Comparison of ENCODE assay signal across 3 cellular contexts in the genomic region with DNA sequence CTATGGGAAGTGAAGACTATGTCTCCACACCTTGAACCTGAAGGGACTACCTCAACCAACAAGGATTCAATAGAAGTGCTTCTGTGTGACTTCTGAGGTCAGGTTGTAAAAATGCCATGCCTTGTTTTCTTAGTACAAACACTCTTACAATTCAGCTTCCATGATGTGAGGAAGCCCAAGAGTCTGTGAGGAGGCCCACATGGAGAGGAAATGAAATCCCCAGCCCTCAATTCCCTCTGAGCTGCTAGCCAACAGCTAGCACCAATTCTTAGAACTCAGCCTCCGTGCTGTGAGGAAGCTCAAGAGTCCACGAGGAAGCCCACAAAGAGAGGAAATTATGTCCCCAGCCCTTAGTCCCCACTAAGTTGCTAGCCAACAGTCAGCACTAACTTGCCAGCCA.
TF ChIP-seq lines count a peak whose summit lies in the region.

No MANE protein-coding gene starts in this region.

TF ChIP-seq in GM23338, 12 proteins besides CTCF, POLR2A, EP300 and RAD21 (continues in another document):
- no peak for TF ChIP-seq JUNB (IDR thresholded peaks at IDR 0.05; ENCODE audit: unreplicated experiment)
- no peak for TF ChIP-seq ZNF331 (CRISPR knock-in tag; IDR thresholded peaks at IDR 0.05; ENCODE audit: low read depth)
- no peak for TF ChIP-seq EZH2phosphoT487 (IDR thresholded peaks at IDR 0.05; ENCODE audit: unreplicated experiment)
- TF ChIP-seq EZH2 (IDR thresholded peaks at IDR 0.05; ENCODE audit: low read depth, unreplicated experiment): no peak
- no peak for TF ChIP-seq ZNF114 (CRISPR knock-in tag; IDR thresholded peaks at IDR 0.05)
- no peak for TF ChIP-seq STAT1 (IDR thresholded peaks at IDR 0.05; ENCODE audit: unreplicated experiment)
- TF ChIP-seq NANOG (IDR thresholded peaks at IDR 0.05; ENCODE audit: borderline replicate concordance): no peak
- no peak for TF ChIP-seq POLR2AphosphoS5 (IDR thresholded peaks at IDR 0.05; ENCODE audit: low read depth)
- TF ChIP-seq, protein P1, sequence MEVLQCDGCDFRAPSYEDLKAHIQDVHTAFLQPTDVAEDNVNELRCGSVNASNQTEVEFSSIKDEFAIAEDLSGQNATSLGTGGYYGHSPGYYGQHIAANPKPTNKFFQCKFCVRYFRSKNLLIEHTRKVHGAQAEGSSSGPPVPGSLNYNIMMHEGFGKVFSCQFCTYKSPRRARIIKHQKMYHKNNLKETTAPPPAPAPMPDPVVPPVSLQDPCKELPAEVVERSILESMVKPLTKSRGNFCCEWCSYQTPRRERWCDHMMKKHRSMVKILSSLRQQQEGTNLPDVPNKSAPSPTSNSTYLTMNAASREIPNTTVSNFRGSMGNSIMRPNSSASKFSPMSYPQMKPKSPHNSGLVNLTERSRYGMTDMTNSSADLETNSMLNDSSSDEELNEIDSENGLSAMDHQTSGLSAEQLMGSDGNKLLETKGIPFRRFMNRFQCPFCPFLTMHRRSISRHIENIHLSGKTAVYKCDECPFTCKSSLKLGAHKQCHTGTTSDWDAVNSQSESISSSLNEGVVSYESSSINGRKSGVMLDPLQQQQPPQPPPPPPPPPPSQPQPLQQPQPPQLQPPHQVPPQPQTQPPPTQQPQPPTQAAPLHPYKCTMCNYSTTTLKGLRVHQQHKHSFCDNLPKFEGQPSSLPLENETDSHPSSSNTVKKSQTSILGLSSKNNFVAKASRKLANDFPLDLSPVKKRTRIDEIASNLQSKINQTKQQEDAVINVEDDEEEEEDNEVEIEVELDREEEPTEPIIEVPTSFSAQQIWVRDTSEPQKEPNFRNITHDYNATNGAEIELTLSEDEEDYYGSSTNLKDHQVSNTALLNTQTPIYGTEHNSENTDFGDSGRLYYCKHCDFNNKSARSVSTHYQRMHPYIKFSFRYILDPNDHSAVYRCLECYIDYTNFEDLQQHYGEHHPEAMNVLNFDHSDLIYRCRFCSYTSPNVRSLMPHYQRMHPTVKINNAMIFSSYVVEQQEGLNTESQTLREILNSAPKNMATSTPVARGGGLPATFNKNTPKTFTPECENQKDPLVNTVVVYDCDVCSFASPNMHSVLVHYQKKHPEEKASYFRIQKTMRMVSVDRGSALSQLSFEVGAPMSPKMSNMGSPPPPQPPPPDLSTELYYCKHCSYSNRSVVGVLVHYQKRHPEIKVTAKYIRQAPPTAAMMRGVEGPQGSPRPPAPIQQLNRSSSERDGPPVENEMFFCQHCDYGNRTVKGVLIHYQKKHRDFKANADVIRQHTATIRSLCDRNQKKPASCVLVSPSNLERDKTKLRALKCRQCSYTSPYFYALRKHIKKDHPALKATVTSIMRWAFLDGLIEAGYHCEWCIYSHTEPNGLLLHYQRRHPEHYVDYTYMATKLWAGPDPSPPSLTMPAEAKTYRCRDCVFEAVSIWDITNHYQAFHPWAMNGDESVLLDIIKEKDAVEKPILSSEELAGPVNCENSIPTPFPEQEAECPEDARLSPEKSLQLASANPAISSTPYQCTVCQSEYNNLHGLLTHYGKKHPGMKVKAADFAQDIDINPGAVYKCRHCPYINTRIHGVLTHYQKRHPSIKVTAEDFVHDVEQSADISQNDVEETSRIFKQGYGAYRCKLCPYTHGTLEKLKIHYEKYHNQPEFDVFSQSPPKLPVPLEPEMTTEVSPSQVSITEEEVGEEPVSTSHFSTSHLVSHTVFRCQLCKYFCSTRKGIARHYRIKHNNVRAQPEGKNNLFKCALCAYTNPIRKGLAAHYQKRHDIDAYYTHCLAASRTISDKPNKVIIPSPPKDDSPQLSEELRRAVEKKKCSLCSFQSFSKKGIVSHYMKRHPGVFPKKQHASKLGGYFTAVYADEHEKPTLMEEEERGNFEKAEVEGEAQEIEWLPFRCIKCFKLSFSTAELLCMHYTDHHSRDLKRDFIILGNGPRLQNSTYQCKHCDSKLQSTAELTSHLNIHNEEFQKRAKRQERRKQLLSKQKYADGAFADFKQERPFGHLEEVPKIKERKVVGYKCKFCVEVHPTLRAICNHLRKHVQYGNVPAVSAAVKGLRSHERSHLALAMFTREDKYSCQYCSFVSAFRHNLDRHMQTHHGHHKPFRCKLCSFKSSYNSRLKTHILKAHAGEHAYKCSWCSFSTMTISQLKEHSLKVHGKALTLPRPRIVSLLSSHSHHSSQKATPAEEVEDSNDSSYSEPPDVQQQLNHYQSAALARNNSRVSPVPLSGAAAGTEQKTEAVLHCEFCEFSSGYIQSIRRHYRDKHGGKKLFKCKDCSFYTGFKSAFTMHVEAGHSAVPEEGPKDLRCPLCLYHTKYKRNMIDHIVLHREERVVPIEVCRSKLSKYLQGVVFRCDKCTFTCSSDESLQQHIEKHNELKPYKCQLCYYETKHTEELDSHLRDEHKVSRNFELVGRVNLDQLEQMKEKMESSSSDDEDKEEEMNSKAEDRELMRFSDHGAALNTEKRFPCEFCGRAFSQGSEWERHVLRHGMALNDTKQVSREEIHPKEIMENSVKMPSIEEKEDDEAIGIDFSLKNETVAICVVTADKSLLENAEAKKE (CRISPR knock-in tag; IDR thresholded peaks at IDR 0.05): no peak

TF ChIP-seq in HEK293, 187 proteins besides CTCF, POLR2A, EP300 and RAD21:
- TF ChIP-seq, protein P2, sequence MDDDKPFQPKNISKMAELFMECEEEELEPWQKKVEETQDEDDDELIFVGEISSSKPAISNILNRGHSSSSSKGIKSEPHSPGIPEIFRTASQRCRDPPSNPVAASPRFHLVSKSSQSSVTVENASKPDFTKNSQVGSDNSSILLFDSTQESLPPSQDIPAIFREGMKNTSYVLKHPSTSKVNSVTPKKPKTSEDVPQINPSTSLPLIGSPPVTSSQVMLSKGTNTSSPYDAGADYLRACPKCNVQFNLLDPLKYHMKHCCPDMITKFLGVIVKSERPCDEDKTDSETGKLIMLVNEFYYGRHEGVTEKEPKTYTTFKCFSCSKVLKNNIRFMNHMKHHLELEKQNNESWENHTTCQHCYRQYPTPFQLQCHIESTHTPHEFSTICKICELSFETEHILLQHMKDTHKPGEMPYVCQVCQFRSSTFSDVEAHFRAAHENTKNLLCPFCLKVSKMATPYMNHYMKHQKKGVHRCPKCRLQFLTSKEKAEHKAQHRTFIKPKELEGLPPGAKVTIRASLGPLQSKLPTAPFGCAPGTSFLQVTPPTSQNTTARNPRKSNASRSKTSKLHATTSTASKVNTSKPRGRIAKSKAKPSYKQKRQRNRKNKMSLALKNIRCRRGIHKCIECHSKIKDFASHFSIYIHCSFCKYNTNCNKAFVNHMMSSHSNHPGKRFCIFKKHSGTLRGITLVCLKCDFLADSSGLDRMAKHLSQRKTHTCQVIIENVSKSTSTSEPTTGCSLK (tag by site-specific recombination; IDR thresholded peaks at IDR 0.05): no peak
- TF ChIP-seq ZNF394 (tag by site-specific recombination; IDR thresholded peaks at IDR 0.05; ENCODE audit: borderline replicate concordance) (no peak), TRIM28 (IDR thresholded peaks at IDR 0.05; ENCODE audit: borderline replicate concordance, low read length) (no peak), ZNF530 (tag by site-specific recombination; IDR thresholded peaks at IDR 0.05; ENCODE audit: low read depth) (no peak), ZFP3 (tag by site-specific recombination; IDR thresholded peaks at IDR 0.05; ENCODE audit: low read depth) (no peak)
- TF ChIP-seq, protein P3, sequence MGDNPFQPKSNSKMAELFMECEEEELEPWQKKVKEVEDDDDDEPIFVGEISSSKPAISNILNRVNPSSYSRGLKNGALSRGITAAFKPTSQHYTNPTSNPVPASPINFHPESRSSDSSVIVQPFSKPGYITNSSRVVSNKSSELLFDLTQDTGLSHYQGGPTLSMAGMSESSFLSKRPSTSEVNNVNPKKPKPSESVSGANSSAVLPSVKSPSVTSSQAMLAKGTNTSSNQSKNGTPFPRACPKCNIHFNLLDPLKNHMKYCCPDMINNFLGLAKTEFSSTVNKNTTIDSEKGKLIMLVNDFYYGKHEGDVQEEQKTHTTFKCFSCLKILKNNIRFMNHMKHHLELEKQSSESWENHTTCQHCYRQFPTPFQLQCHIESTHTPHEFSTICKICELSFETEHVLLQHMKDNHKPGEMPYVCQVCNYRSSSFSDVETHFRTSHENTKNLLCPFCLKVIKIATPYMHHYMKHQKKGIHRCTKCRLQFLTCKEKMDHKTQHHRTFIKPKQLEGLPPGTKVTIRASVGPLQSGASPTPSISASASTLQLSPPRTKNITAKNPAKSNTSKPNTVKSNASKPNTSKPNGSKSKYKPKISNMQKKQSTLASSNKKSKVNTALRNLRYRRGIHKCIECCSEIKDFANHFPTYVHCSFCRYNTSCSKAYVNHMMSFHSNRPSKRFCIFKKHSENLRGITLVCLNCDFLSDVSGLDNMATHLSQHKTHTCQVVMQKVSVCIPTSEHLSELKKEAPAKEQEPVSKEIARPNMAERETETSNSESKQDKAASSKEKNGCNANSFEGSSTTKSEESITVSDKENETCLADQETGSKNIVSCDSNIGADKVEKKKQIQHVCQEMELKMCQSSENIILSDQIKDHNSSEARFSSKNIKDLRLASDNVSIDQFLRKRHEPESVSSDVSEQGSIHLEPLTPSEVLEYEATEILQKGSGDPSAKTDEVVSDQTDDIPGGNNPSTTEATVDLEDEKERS (tag by site-specific recombination; IDR thresholded peaks at IDR 0.05): peak; percentile 66; the same call in 1 of the 2 replicates
- TF ChIP-seq, protein P4, sequence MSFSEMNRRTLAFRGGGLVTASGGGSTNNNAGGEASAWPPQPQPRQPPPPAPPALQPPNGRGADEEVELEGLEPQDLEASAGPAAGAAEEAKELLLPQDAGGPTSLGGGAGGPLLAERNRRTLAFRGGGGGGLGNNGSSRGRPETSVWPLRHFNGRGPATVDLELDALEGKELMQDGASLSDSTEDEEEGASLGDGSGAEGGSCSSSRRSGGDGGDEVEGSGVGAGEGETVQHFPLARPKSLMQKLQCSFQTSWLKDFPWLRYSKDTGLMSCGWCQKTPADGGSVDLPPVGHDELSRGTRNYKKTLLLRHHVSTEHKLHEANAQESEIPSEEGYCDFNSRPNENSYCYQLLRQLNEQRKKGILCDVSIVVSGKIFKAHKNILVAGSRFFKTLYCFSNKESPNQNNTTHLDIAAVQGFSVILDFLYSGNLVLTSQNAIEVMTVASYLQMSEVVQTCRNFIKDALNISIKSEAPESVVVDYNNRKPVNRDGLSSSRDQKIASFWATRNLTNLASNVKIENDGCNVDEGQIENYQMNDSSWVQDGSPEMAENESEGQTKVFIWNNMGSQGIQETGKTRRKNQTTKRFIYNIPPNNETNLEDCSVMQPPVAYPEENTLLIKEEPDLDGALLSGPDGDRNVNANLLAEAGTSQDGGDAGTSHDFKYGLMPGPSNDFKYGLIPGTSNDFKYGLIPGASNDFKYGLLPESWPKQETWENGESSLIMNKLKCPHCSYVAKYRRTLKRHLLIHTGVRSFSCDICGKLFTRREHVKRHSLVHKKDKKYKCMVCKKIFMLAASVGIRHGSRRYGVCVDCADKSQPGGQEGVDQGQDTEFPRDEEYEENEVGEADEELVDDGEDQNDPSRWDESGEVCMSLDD (tag by site-specific recombination; IDR thresholded peaks at IDR 0.05): no peak

TF ChIP-seq in GM12878, 131 proteins besides CTCF, POLR2A, EP300 and RAD21:
- TF ChIP-seq YY1 (IDR thresholded peaks at IDR 0.05; ENCODE audit: low read depth, low read length): 0 out of 2 replicates have a peak, but pooled peaks have one; percentile 24
- no peak for TF ChIP-seq NFYA (IDR thresholded peaks at IDR 0.05; ENCODE audit: borderline replicate concordance, low read depth, low read length)
